24 cellular contexts compared by ENCODE assay signal in the genomic region with DNA sequence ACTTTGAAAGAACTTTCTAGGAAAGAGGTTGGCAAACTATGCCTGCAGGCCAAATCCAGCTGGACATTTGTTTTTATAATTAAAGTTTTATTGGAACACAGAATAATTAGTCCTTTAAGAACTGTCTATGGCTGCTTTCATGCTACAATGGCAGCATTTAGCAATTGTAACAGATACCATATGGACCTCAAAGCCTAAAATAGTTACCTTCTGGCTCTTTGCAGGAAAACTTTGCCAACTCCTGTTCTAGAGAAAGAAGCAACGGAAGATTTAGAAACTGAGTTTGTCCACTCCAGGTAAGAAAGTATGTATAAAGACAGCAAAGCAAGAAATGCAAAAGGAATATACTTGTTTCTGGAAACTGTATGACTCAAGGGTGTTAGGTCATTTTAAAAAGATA.
"Had no signal": no experiment of that assay in that cellular context is flagged by ENCODE, and none has a peak within 500 bp of the region (broad histone marks: within the 10 kb centered on the region; RNA-seq: fewer than 3 reads in every experiment).

No MANE protein-coding gene starts in this region.

- H3K4me1 ChIP-seq: parathyroid adenoma, psoas muscle, right lobe of liver, sigmoid colon, stomach, suprapubic skin, testis, tibial artery, transverse colon, upper lobe of right lung, vagina had no signal

- H3K36me3 ChIP-seq: neural progenitor cell, ovary, right lobe of liver, sigmoid colon, stomach, suprapubic skin, tibial artery, transverse colon, upper lobe of right lung, vagina had no signal

- H3K4me3 ChIP-seq: neural progenitor cell, ovary, psoas muscle, right lobe of liver, sigmoid colon, stomach, suprapubic skin, testis, tibial artery, transverse colon, upper lobe of right lung, vagina had no signal

- H3K27ac ChIP-seq: neural progenitor cell, ovary, parathyroid adenoma, psoas muscle, right lobe of liver, sigmoid colon, stomach, suprapubic skin, testis, tibial artery, transverse colon, upper lobe of right lung, vagina had no signal

- H3K27me3 ChIP-seq: neural progenitor cell, ovary, right lobe of liver, sigmoid colon, stomach, suprapubic skin, testis, tibial artery, transverse colon, upper lobe of right lung, vagina had no signal

- DNase-seq: natural killer cell; occipital lobe; ovary; posterior cingulate gyrus; psoas muscle; right cardiac atrium; right lobe of liver; sigmoid colon; small intestine; stimulated activated CD4-positive, alpha-beta T cell treated with anti-CD3 and anti-CD28 coated beads, Interleukin-15, amount 100 ng/mL, for 24 hours; stimulated activated CD4-positive, alpha-beta T cell treated with anti-CD3 and anti-CD28 coated beads, Interleukin-2, amount 100 ng/mL, for 24 hours; stimulated activated CD4-positive, alpha-beta T cell treated with anti-CD3 and anti-CD28 coated beads, Interleukin-2, amount 100 ng/mL, for 48 hours; stimulated activated CD4-positive, alpha-beta T cell treated with anti-CD3 and anti-CD28 coated beads, Interleukin-4, amount 100 ng/mL, for 24 hours; stimulated activated naive B cell treated with anti-CD40 and anti-IgM and Interleukin-4, amounts not matched to agents 10 μg/mL and 1 μg/mL and 100 μg/mL, for 72 hours; stimulated activated naive CD4-positive, alpha-beta T cell treated with Interleukin-2 at 50 U/mL for 16 hours; stomach; testis; tibial artery; transverse colon; upper lobe of right lung had no signal

- H3K9me3 ChIP-seq: ovary, psoas muscle, right lobe of liver, sigmoid colon, suprapubic skin, testis, tibial artery, transverse colon, upper lobe of right lung, vagina had no signal
